ENCODE assay signal across 1 cellular context in genomic region chr1:115412286-115412685, GRCh38.
TF ChIP-seq lines count a peak whose summit lies in the region.

No MANE protein-coding gene starts in this region.

TF ChIP-seq in IMR-90, 13 proteins besides CTCF, POLR2A, EP300 and RAD21 (continued from another document):
- no peak for TF ChIP-seq USF2 (IDR thresholded peaks at IDR 0.05; ENCODE audit: low read depth, low read length)
- no peak for TF ChIP-seq RFX5 (IDR thresholded peaks at IDR 0.05; ENCODE audit: low read depth, low read length)
- no peak for TF ChIP-seq MXI1 (IDR thresholded peaks at IDR 0.05; ENCODE audit: borderline replicate concordance, low read depth, low read length)
- TF ChIP-seq SMC3 (IDR thresholded peaks at IDR 0.05; ENCODE audit: low read depth, low read length), result no peak
- no peak for TF ChIP-seq RCOR1 (IDR thresholded peaks at IDR 0.05; ENCODE audit: insufficient replicate concordance, low read length)
